1 cellular context compared by ENCODE assay signal in the genomic region with DNA sequence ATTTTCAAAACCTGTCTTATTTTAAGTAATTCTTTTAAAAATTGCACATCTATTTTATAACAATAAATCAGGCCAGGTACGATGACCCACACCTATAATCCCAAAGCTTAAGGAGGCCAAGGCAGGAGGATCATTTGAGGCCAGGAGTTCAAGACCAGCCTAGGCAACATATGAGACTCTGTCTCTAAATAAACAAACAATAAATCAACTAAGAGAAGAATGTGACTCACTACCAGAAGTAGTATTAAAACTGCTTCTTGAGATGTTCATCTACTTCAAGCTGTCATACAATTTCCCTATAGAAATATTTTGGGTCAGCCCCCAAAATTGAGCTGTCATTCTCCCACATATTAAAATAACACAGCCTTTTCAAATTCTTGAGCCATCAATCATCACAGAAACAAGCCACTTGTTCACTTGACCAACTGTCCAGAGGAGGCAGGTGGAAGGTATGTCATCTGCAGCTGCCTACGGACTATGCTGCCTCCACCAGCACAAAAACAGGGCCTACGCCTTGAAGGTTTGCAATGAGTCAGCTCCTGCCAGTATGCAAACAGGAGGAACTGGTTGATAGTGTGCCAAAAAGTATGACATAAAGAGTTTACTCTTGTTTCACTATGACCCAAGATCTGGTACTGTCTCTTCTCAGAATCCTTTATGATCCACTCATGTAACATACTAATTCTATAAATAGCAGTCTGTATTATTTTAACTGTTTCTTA.
TF ChIP-seq lines count a peak whose summit lies in the region.

No MANE protein-coding gene starts in this region.

TF ChIP-seq in K562, 482 proteins besides CTCF, POLR2A, EP300 and RAD21 (continued from another document and continues in another):
- TF ChIP-seq CREM (IDR thresholded peaks at IDR 0.05; ENCODE audit: low read depth), result peak; percentile 76
- TF ChIP-seq RNF2 (IDR thresholded peaks at IDR 0.05), result no peak
- peak; percentile 77 for TF ChIP-seq MAFG (tag; conservative IDR thresholded peaks at IDR 0.05)
- TF ChIP-seq HLTF (IDR thresholded peaks at IDR 0.05), result no peak
- TF ChIP-seq C11orf30 (IDR thresholded peaks at IDR 0.05; ENCODE audit: low read depth), result peak; percentile 85
- peak; percentile 88 for TF ChIP-seq DPF2 (IDR thresholded peaks at IDR 0.05)
- peak; percentile 67 for TF ChIP-seq CREB1 (IDR thresholded peaks at IDR 0.05)
- TF ChIP-seq CREB1 (CRISPR knock-in tag; IDR thresholded peaks at IDR 0.05), result no peak
- TF ChIP-seq MAX (CRISPR knock-in tag; IDR thresholded peaks at IDR 0.05), result peak; percentile 55
- TF ChIP-seq CBX8 (IDR thresholded peaks at IDR 0.05; ENCODE audit: borderline replicate concordance, extremely low read depth, low read depth, low read length, poor library complexity, severe bottlenecking), result no peak
- TF ChIP-seq, protein P1, sequence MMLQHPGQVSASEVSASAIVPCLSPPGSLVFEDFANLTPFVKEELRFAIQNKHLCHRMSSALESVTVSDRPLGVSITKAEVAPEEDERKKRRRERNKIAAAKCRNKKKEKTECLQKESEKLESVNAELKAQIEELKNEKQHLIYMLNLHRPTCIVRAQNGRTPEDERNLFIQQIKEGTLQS (IDR thresholded peaks at IDR 0.05), result peak; percentile 86
- TF ChIP-seq, protein P1 (CRISPR knock-in tag; conservative IDR thresholded peaks at IDR 0.05), result no peak
- peak; percentile 68; the same call in 1 of the 2 replicates for TF ChIP-seq ZNF24 (IDR thresholded peaks at IDR 0.05)
- 0 out of 2 replicates have a peak, but pooled peaks have one; percentile 45 for TF ChIP-seq SMARCC2 (IDR thresholded peaks at IDR 0.05; ENCODE audit: low read depth)
- peak; percentile 78 for TF ChIP-seq MAFK (IDR thresholded peaks at IDR 0.05; ENCODE audit: low read length)
- TF ChIP-seq STAG1 (CRISPR knock-in tag; IDR thresholded peaks at IDR 0.05; ENCODE audit: borderline replicate concordance), result no peak
- TF ChIP-seq POLR2H (tag; IDR thresholded peaks at IDR 0.05; ENCODE audit: low read depth), result no peak
- 0 out of 2 replicates have a peak, but pooled peaks have one; percentile 18 for TF ChIP-seq HCFC1 (IDR thresholded peaks at IDR 0.05; ENCODE audit: low read depth, low read length)
- TF ChIP-seq FIP1L1 (IDR thresholded peaks at IDR 0.05; ENCODE audit: low read depth, low read length, poor library complexity, severe bottlenecking), result no peak
- TF ChIP-seq FOSL1 (tag; conservative IDR thresholded peaks at IDR 0.05), result peak; percentile 89
- no peak for TF ChIP-seq PHF21A (IDR thresholded peaks at IDR 0.05; ENCODE audit: borderline replicate concordance, low read depth)
- TF ChIP-seq, protein P2, sequence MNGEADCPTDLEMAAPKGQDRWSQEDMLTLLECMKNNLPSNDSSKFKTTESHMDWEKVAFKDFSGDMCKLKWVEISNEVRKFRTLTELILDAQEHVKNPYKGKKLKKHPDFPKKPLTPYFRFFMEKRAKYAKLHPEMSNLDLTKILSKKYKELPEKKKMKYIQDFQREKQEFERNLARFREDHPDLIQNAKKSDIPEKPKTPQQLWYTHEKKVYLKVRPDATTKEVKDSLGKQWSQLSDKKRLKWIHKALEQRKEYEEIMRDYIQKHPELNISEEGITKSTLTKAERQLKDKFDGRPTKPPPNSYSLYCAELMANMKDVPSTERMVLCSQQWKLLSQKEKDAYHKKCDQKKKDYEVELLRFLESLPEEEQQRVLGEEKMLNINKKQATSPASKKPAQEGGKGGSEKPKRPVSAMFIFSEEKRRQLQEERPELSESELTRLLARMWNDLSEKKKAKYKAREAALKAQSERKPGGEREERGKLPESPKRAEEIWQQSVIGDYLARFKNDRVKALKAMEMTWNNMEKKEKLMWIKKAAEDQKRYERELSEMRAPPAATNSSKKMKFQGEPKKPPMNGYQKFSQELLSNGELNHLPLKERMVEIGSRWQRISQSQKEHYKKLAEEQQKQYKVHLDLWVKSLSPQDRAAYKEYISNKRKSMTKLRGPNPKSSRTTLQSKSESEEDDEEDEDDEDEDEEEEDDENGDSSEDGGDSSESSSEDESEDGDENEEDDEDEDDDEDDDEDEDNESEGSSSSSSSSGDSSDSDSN (IDR thresholded peaks at IDR 0.05; ENCODE audit: borderline replicate concordance in 1 of 2, low read depth in 2 of 2, low read length in 2 of 2), result 0 out of 4 replicates have a peak, but pooled peaks of 1 of the 2 experiments have one; percentile 36
- TF ChIP-seq ZNF124 (CRISPR knock-in tag; IDR thresholded peaks at IDR 0.05), result no peak
- TF ChIP-seq KAT7 (CRISPR knock-in tag; IDR thresholded peaks at IDR 0.05; ENCODE audit: borderline replicate concordance), result no peak
- TF ChIP-seq, protein P3, sequence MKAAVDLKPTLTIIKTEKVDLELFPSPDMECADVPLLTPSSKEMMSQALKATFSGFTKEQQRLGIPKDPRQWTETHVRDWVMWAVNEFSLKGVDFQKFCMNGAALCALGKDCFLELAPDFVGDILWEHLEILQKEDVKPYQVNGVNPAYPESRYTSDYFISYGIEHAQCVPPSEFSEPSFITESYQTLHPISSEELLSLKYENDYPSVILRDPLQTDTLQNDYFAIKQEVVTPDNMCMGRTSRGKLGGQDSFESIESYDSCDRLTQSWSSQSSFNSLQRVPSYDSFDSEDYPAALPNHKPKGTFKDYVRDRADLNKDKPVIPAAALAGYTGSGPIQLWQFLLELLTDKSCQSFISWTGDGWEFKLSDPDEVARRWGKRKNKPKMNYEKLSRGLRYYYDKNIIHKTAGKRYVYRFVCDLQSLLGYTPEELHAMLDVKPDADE (conservative IDR thresholded peaks at IDR 0.05; ENCODE audit: control insufficient read depth, low read depth, low read length), result no peak
- TF ChIP-seq PBX2 (CRISPR knock-in tag; IDR thresholded peaks at IDR 0.05; ENCODE audit: low read depth), result no peak
- peak; percentile 89 for TF ChIP-seq PBX2 (tag; conservative IDR thresholded peaks at IDR 0.05; ENCODE audit: low read depth)
- TF ChIP-seq XRCC3 (IDR thresholded peaks at IDR 0.05), result no peak
- TF ChIP-seq MTA3 (IDR thresholded peaks at IDR 0.05; ENCODE audit: borderline replicate concordance), result peak; percentile 69; the same call in 1 of the 2 replicates
- no peak for TF ChIP-seq ZBTB17 (CRISPR knock-in tag; IDR thresholded peaks at IDR 0.05)
- no peak for TF ChIP-seq ZFP1 (CRISPR knock-in tag; IDR thresholded peaks at IDR 0.05)
- TF ChIP-seq MAFF (IDR thresholded peaks at IDR 0.05; ENCODE audit: low read length), result peak; percentile 70
- peak; percentile 92 for TF ChIP-seq NFIC (IDR thresholded peaks at IDR 0.05)
- peak; percentile 80; the same call in 1 of the 2 replicates for TF ChIP-seq JUN (IDR thresholded peaks at IDR 0.05; ENCODE audit: borderline replicate concordance, low read depth, low read length)
- no peak for TF ChIP-seq JUN (CRISPR knock-in tag; IDR thresholded peaks at IDR 0.05; ENCODE audit: borderline replicate concordance)
- no peak for TF ChIP-seq ZNF717 (CRISPR knock-in tag; IDR thresholded peaks at IDR 0.05)
- TF ChIP-seq ZNF253 (CRISPR knock-in tag; conservative IDR thresholded peaks at IDR 0.05), result no peak
- peak; percentile 47; the same call in 1 of the 2 replicates for TF ChIP-seq MEF2D (tag; conservative IDR thresholded peaks at IDR 0.05; ENCODE audit: low read depth)
- TF ChIP-seq DEAF1 (CRISPR knock-in tag; IDR thresholded peaks at IDR 0.05), result no peak
- TF ChIP-seq FOS (IDR thresholded peaks at IDR 0.05; ENCODE audit: extremely low read depth, insufficient read length), result peak; percentile 23
- peak; percentile 82 for TF ChIP-seq ZNF316 (IDR thresholded peaks at IDR 0.05)
- no peak for TF ChIP-seq SRSF3 (IDR thresholded peaks at IDR 0.05; ENCODE audit: insufficient read depth, low read length)
- no peak for TF ChIP-seq TAF15 (IDR thresholded peaks at IDR 0.05; ENCODE audit: low read depth, low read length)
- no peak for TF ChIP-seq XRCC4 (IDR thresholded peaks at IDR 0.05; ENCODE audit: extremely low read depth, insufficient read depth, insufficient read length)
- peak in 1 of 2 experiments; percentile 41; a peak in 1 of 3 replicates for TF ChIP-seq CBX3 (IDR thresholded peaks at IDR 0.05; ENCODE audit: borderline replicate concordance in 1 of 2, low read length in 2 of 2)
- TF ChIP-seq SPI1 (IDR thresholded peaks at IDR 0.05; ENCODE audit: borderline replicate concordance, low read depth, low read length), result peak; percentile 61; the same call in 1 of the 2 replicates
- 0 out of 2 replicates have a peak, but pooled peaks have one; percentile 7 for TF ChIP-seq LCOR (CRISPR knock-in tag; IDR thresholded peaks at IDR 0.05)
- 0 out of 2 replicates have a peak, but pooled peaks have one; percentile 40 for TF ChIP-seq BHLHE40 (IDR thresholded peaks at IDR 0.05; ENCODE audit: low read length)
- TF ChIP-seq ZNF146 (CRISPR knock-in tag; IDR thresholded peaks at IDR 0.05; ENCODE audit: unreplicated experiment), result no peak
- TF ChIP-seq, protein P4, sequence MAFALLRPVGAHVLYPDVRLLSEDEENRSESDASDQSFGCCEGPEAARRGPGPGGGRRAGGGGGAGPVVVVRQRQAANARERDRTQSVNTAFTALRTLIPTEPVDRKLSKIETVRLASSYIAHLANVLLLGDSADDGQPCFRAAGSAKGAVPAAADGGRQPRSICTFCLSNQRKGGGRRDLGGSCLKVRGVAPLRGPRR (CRISPR knock-in tag; IDR thresholded peaks at IDR 0.05), result no peak
- no peak for TF ChIP-seq FOXO4 (CRISPR knock-in tag; IDR thresholded peaks at IDR 0.05)
- TF ChIP-seq FOXK2 (conservative IDR thresholded peaks at IDR 0.05 in 1 of 2, IDR thresholded peaks at IDR 0.05 in 1 of 2; ENCODE audit: low read depth in 2 of 2), result peak; percentile 57 to 71
- 0 out of 2 replicates have a peak, but pooled peaks have one; percentile 30 for TF ChIP-seq HDAC2 (IDR thresholded peaks at IDR 0.05)
- TF ChIP-seq SFPQ (IDR thresholded peaks at IDR 0.05; ENCODE audit: low read depth, low read length), result no peak
- TF ChIP-seq CSDE1 (IDR thresholded peaks at IDR 0.05), result no peak
- TF ChIP-seq CAMTA2 (CRISPR knock-in tag; conservative IDR thresholded peaks at IDR 0.05), result no peak
